13 cellular contexts compared by ENCODE assay signal in the genomic region with DNA sequence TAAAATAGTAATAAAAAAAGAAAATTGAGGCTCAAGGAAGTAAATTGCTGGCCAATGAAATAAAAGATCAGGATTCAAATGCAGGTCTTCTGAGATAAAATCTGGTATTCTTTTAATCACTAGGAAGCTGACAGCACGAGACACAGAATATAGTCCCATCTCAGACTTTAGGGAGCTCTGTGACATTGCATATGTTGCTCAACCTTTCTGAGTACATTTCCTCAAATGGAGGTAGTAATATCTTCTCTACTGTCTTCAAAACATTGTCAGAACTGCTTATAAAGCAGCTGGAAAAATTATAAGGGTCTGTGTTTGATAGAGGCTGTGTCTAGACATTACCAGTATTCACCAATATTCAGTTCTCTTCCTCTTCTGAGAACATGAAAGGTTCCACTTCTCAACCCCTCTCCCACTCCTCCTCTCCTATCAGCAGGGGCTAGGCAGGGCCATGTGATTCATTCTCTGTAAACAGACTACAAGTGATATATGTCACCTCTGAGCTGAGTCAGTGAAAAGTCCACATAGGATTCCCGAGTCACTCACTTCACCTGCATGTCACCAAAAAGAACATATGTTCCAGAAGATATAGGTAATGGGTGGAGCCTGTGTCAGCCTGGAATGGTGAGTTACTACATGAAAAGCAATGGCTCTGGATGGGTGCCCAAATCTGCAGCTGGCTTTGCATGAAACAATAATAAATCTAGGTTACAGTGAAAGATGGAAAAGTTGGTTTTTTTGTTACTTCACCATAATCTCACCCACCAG. TPM values are rescaled to one million over a fixed set of nuclear protein-coding genes. Genes with fewer than 3 reads are reported as not detected.
A peak's percentile ranks its signal among the peaks of the same experiment; 100 is the strongest.
DNase-seq lines count a peak whose midpoint lies in the region; ATAC-seq and TF ChIP-seq lines count a peak whose summit lies in the region.
"Had no signal": no experiment of that assay in that cellular context is flagged by ENCODE, and none has a peak within 500 bp of the region (broad histone marks: within the 10 kb centered on the region; RNA-seq: fewer than 3 reads in every experiment).

No MANE protein-coding gene starts in this region.

- no peaks in the 10 kb centered on the region for H3K4me1 Mint-ChIP-seq in natural killer cell treated with Interleukin-12 subunit alpha and Interleukin-12 subunit beta and Interleukin-15 and Interleukin-18, amount 100 ng/mL, for 72 hours (ENCODE audit: low read depth in 2 of 2)

- H3K9me3 ChIP-seq in stomach = no peaks in the 10 kb centered on the region
- no peaks in the 10 kb centered on the region for H3K9me3 ChIP-seq in lower lobe of right lung

- H3K36me3 Mint-ChIP-seq in natural killer cell treated with Interleukin-12 subunit alpha and Interleukin-12 subunit beta and Interleukin-15 and Interleukin-18, amount 100 ng/mL, for 72 hours = no peaks in the 10 kb centered on the region

- intact Hi-C loops in stomach (cut with DNase I; ENCODE audit: low total_unique reads) (no loop called here), lower lobe of right lung (cut with DNase I) (no loop called here)

- H3K27me3 Mint-ChIP-seq in natural killer cell treated with Interleukin-12 subunit alpha and Interleukin-12 subunit beta and Interleukin-15 and Interleukin-18, amount 100 ng/mL, for 72 hours = peaks cover 12 to 23% of the 10 kb centered on the region in 2 donors

- H3K36me3 ChIP-seq in stomach (no peaks in the 10 kb centered on the region), lower lobe of right lung (no peaks in the 10 kb centered on the region)
- H3K36me3 ChIP-seq: cardiac muscle cell had no signal

- TF ChIP-seq POLR2A in stomach (IDR thresholded peaks at IDR 0.05) = no peak

- TF ChIP-seq CTCF in epithelial cell of esophagus (IDR thresholded peaks at IDR 0.05; ENCODE audit: insufficient read depth, low read depth, low read length, missing control alignments) = no peak
- TF ChIP-seq CTCF in stomach (IDR thresholded peaks at IDR 0.05) = no peak
- no peak for TF ChIP-seq CTCF in lower lobe of right lung (IDR thresholded peaks at IDR 0.05)
- no peak for TF ChIP-seq CTCF in GM13977 (IDR thresholded peaks at IDR 0.05; ENCODE audit: extremely low read depth, insufficient read depth, missing control alignments)

- H3K4me1 ChIP-seq in stomach (peaks cover 0 to 64% (median 37%) of the 10 kb centered on the region in 4 donors), lower lobe of right lung (peaks cover 12% of the 10 kb centered on the region)

- H3K9me3 Mint-ChIP-seq in natural killer cell treated with Interleukin-12 subunit alpha and Interleukin-12 subunit beta and Interleukin-15 and Interleukin-18, amount 100 ng/mL, for 72 hours = no peaks in the 10 kb centered on the region

- H3K4me3 Mint-ChIP-seq in natural killer cell treated with Interleukin-12 subunit alpha and Interleukin-12 subunit beta and Interleukin-15 and Interleukin-18, amount 100 ng/mL, for 72 hours = no peak overlapping the region

- no peaks in the 10 kb centered on the region for H3K27me3 ChIP-seq in stomach
- no peaks in the 10 kb centered on the region for H3K27me3 ChIP-seq in lower lobe of right lung (ENCODE audit: low read depth)
- H3K27me3 ChIP-seq: cardiac muscle cell had no signal

- DNase-seq in NCI-H748 (lab: John Stamatoyannopoulos, UW; ENCODE audit: unreplicated experiment) (peak; percentile 16), NCI-H748 treated with DMSO at 0.1 percent for 48 hours (lab: John Stamatoyannopoulos, UW) (no peak), OCI-M1 (lab: John Stamatoyannopoulos, UW) (peak; percentile 70), epithelial cell of esophagus (ENCODE audit: low read depth) (peak; percentile 39), stomach (peak; percentile 71), lower lobe of right lung (no peak), GM13977 (ENCODE audit: low spot score) (no peak)
- DNase-seq in natural killer cell treated with Interleukin-12 subunit alpha and Interleukin-12 subunit beta and Interleukin-15 and Interleukin-18, amount 100 ng/mL, for 72 hours (ENCODE audit: low spot score) = no peak
- DNase-seq: activated CD4-positive, alpha-beta T cell treated with anti-CD3 and anti-CD28 coated beads for 48 hours; midbrain; SW 1271 had no signal

- no peak for TF ChIP-seq EP300 in stomach (IDR thresholded peaks at IDR 0.05)

- in situ Hi-C loops in GM13977 (cut with MboI; ENCODE audit: low pct_unique_long_range_greater_than_20kb, low sequenced_read_pairs, unreplicated experiment) = no loop called here

- 44 to 53% (median 51%) methylated on average over 2 of the region's 2 CpGs for WGBS in stomach, 5 donors

- no peak for ATAC-seq in natural killer cell treated with Interleukin-12 subunit alpha and Interleukin-12 subunit beta and Interleukin-15 and Interleukin-18, amount 100 ng/mL, for 72 hours
- no peak for ATAC-seq in lower lobe of right lung

- peak overlapping the region in 3 of 5 donors; percentile 47 to 52 (median 48) for H3K27ac ChIP-seq in stomach
- no peak overlapping the region for H3K27ac ChIP-seq in lower lobe of right lung
- H3K27ac ChIP-seq: cardiac muscle cell had no signal

- H3K4me3 ChIP-seq in epithelial cell of esophagus (ENCODE audit: low read length) (no peak overlapping the region), stomach (no peak overlapping the region), lower lobe of right lung (no peak overlapping the region)
- H3K4me3 ChIP-seq: cardiac muscle cell had no signal

- H3K27ac Mint-ChIP-seq in natural killer cell treated with Interleukin-12 subunit alpha and Interleukin-12 subunit beta and Interleukin-15 and Interleukin-18, amount 100 ng/mL, for 72 hours = no peak overlapping the region

RNA-seq across cellular contexts. Expression of a gene that starts 7.1 kb away (rescaled TPM):
- total RNA-seq in stomach = 10 to 100 TPM in 1 of 5 donors, 1 to 10 TPM in 2, under 1 TPM in 1, not detected in 1; 0.58 to 16.3 (median 6.0) TPM
- polyA plus RNA-seq in stomach = 1 to 10 TPM; 2.5 to 2.9 (median 2.7) TPM
- total RNA-seq in natural killer cell treated with Interleukin-12 subunit alpha and Interleukin-12 subunit beta and Interleukin-15 and Interleukin-18, amount 100 ng/mL, for 72 hours = not detected
- total RNA-seq in lower lobe of right lung = 1.2 TPM
- total RNA-seq: epithelial cell of proximal tubule had no signal

Comparison
In these comparisons a context has a peak if more than half of its experiments do, and no peak if none do; other contexts are left out.
1. DNase-seq: peak in NCI-H748 (single experiment), OCI-M1 (single experiment), epithelial cell of esophagus (single experiment) and stomach (single experiment); none in NCI-H748 treated with DMSO at 0.1 percent for 48 hours (single experiment), natural killer cell treated with Interleukin-12 subunit alpha and Interleukin-12 subunit beta and Interleukin-15 and Interleukin-18, amount 100 ng/mL, for 72 hours (single experiment), lower lobe of right lung (single experiment) and GM13977 (single experiment).